In genomic region chr2:32356735-32357544, GRCh38 we compare ENCODE assay signal across 1 cellular context.
TF ChIP-seq lines count a peak whose summit lies in the region.

TSS of gene BIRC6 (plus strand) at chr2:32357023. CDS start at chr2:32357162, 139 bp downstream.

TF ChIP-seq in HepG2, 621 proteins besides CTCF, POLR2A, EP300 and RAD21 (continued from another document and continues in another):
- TF ChIP-seq HBP1 (CRISPR knock-in tag; IDR thresholded peaks at IDR 0.05; ENCODE audit: low read depth) (peak; percentile 86), ZNF597 (CRISPR knock-in tag; IDR thresholded peaks at IDR 0.05) (no peak), CHD2 (IDR thresholded peaks at IDR 0.05; ENCODE audit: low read depth, low read length) (no peak; the same call in 1 of the 2 replicates), PLRG1 (conservative IDR thresholded peaks at IDR 0.05) (no peak), HOXA7 (CRISPR knock-in tag; IDR thresholded peaks at IDR 0.05) (0 out of 2 replicates have a peak, but pooled peaks have one; percentile 64), ZNF230 (CRISPR knock-in tag; IDR thresholded peaks at IDR 0.05) (peak; percentile 85), ZNF564 (CRISPR knock-in tag; IDR thresholded peaks at IDR 0.05) (peak; percentile 94), ARID2 (CRISPR knock-in tag; IDR thresholded peaks at IDR 0.05; ENCODE audit: borderline replicate concordance) (peak; percentile 98), MLX (CRISPR knock-in tag; IDR thresholded peaks at IDR 0.05) (0 out of 2 replicates have a peak, but pooled peaks have one; percentile 80), ZNF274 (CRISPR knock-in tag; IDR thresholded peaks at IDR 0.05) (peak; percentile 98), ZSCAN12 (CRISPR knock-in tag; IDR thresholded peaks at IDR 0.05) (peak; percentile 45; the same call in 1 of the 2 replicates), KDM3A (CRISPR knock-in tag; IDR thresholded peaks at IDR 0.05; ENCODE audit: low read depth) (peak; percentile 92), SALL2 (CRISPR knock-in tag; IDR thresholded peaks at IDR 0.05) (peak; percentile 59; the same call in 1 of the 2 replicates), KLF12 (CRISPR knock-in tag; IDR thresholded peaks at IDR 0.05; ENCODE audit: borderline replicate concordance) (peak; percentile 70), ZFP82 (CRISPR knock-in tag; IDR thresholded peaks at IDR 0.05; ENCODE audit: borderline replicate concordance) (peak; percentile 98), ZNF781 (CRISPR knock-in tag; IDR thresholded peaks at IDR 0.05; ENCODE audit: borderline replicate concordance, not compliant biosample characterization) (peak; percentile 88), SMC3 (IDR thresholded peaks at IDR 0.05; ENCODE audit: low read length) (no peak), AKNA (CRISPR knock-in tag; IDR thresholded peaks at IDR 0.05; ENCODE audit: borderline replicate concordance) (peak; percentile 15; the same call in 1 of the 2 replicates), HNF1B (CRISPR knock-in tag; IDR thresholded peaks at IDR 0.05) (peak; percentile 93), GPBP1L1 (CRISPR knock-in tag; IDR thresholded peaks at IDR 0.05) (no peak), THAP7 (CRISPR knock-in tag; IDR thresholded peaks at IDR 0.05) (peak; percentile 97), RORA (CRISPR knock-in tag; IDR thresholded peaks at IDR 0.05) (no peak), THAP11 (CRISPR knock-in tag; IDR thresholded peaks at IDR 0.05) (peak; percentile 92), REST (IDR thresholded peaks at IDR 0.05; ENCODE audit: borderline replicate concordance in 1 of 2, low read depth in 1 of 2, low read length in 2 of 2) (peak in 1 of 2 experiments; percentile 69; a peak in 1 of 4 replicates), CBFB (CRISPR knock-in tag; IDR thresholded peaks at IDR 0.05) (peak; percentile 50), ZNF589 (CRISPR knock-in tag; conservative IDR thresholded peaks at IDR 0.05) (peak; percentile 91), JDP2 (CRISPR knock-in tag; IDR thresholded peaks at IDR 0.05; ENCODE audit: borderline replicate concordance) (peak; percentile 72; the same call in 1 of the 2 replicates), TRAFD1 (CRISPR knock-in tag; IDR thresholded peaks at IDR 0.05; ENCODE audit: borderline replicate concordance) (peak; percentile 1; the same call in 1 of the 2 replicates), KLF16 (CRISPR knock-in tag; IDR thresholded peaks at IDR 0.05) (peak in 1 of 2 experiments; percentile 91; a peak in 2 of 4 replicates), ZNF790 (CRISPR knock-in tag; IDR thresholded peaks at IDR 0.05; ENCODE audit: borderline replicate concordance) (peak; percentile 38; the same call in 1 of the 2 replicates), ZNF503 (CRISPR knock-in tag; IDR thresholded peaks at IDR 0.05) (peak; percentile 63; the same call in 1 of the 2 replicates), E2F5 (CRISPR knock-in tag; conservative IDR thresholded peaks at IDR 0.05) (peak; percentile 69; the same call in 1 of the 2 replicates), NPAS2 (CRISPR knock-in tag; IDR thresholded peaks at IDR 0.05; ENCODE audit: borderline replicate concordance) (no peak), CREB1 (IDR thresholded peaks at IDR 0.05) (peak; percentile 89), CREB1 (CRISPR knock-in tag; IDR thresholded peaks at IDR 0.05) (peak; percentile 91), ZBTB38 (CRISPR knock-in tag; IDR thresholded peaks at IDR 0.05) (peak; percentile 83), ZNF260 (CRISPR knock-in tag; IDR thresholded peaks at IDR 0.05; ENCODE audit: borderline replicate concordance, low read depth) (no peak)
